1 cellular context compared by ENCODE assay signal in the genomic region with DNA sequence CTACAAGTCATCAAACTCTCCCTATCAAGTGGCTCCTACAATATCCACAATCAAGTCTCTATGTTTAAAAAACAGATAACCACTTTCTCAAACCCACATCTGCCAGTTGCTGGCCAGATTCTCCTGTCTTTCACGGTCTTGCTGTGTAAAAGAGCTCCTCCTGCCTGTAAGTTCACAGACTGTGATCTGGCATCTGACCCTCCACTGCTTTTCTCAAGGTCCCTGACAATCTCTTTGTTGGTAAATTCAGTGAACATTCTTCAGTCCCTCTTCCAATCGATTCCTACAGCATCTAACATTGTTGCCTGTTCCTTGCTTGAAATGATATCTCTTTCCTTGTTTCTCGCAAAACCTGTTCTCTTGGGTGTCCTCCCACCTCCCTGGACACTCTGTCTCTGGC.
TF ChIP-seq lines count a peak whose summit lies in the region.

No MANE protein-coding gene starts in this region.

TF ChIP-seq in GM23338, 12 proteins besides CTCF, POLR2A, EP300 and RAD21:
- TF ChIP-seq ZNF331 (CRISPR knock-in tag; IDR thresholded peaks at IDR 0.05; ENCODE audit: low read depth) = no peak
- TF ChIP-seq, protein P1, sequence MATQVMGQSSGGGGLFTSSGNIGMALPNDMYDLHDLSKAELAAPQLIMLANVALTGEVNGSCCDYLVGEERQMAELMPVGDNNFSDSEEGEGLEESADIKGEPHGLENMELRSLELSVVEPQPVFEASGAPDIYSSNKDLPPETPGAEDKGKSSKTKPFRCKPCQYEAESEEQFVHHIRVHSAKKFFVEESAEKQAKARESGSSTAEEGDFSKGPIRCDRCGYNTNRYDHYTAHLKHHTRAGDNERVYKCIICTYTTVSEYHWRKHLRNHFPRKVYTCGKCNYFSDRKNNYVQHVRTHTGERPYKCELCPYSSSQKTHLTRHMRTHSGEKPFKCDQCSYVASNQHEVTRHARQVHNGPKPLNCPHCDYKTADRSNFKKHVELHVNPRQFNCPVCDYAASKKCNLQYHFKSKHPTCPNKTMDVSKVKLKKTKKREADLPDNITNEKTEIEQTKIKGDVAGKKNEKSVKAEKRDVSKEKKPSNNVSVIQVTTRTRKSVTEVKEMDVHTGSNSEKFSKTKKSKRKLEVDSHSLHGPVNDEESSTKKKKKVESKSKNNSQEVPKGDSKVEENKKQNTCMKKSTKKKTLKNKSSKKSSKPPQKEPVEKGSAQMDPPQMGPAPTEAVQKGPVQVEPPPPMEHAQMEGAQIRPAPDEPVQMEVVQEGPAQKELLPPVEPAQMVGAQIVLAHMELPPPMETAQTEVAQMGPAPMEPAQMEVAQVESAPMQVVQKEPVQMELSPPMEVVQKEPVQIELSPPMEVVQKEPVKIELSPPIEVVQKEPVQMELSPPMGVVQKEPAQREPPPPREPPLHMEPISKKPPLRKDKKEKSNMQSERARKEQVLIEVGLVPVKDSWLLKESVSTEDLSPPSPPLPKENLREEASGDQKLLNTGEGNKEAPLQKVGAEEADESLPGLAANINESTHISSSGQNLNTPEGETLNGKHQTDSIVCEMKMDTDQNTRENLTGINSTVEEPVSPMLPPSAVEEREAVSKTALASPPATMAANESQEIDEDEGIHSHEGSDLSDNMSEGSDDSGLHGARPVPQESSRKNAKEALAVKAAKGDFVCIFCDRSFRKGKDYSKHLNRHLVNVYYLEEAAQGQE (IDR thresholded peaks at IDR 0.05; ENCODE audit: unreplicated experiment) = no peak
- TF ChIP-seq EZH2phosphoT487 (IDR thresholded peaks at IDR 0.05; ENCODE audit: unreplicated experiment) = no peak
